15 cellular contexts compared by ENCODE assay signal in genomic region chr1:3553940-3554223, GRCh38. TPM values are rescaled to one million over a fixed set of nuclear protein-coding genes. Genes with fewer than 3 reads are reported as not detected.
DNase-seq lines count a peak whose midpoint lies in the region; ATAC-seq and TF ChIP-seq lines count a peak whose summit lies in the region.
"Had no signal": no experiment of that assay in that cellular context is flagged by ENCODE, and none has a peak within 500 bp of the region (broad histone marks: within the 10 kb centered on the region; RNA-seq: fewer than 3 reads in every experiment).

No MANE protein-coding gene starts in this region.

- H3K36me3 ChIP-seq in mammary epithelial cell (ENCODE audit: insufficient read depth, low read length) (no peaks in the 10 kb centered on the region), mesenchymal stem cell (ENCODE audit: control insufficient read depth in 1 of 2, insufficient read depth in 2 of 2, low read depth in 1 of 2, low read length in 2 of 2) (no peaks in the 10 kb centered on the region)
- H3K36me3 ChIP-seq: HAP-1 had no signal

- POLR2A ChIA-PET in RWPE1 (lab: Yijun Ruan, JAX; ENCODE audit: low non-redundant PET), result interaction anchor here (0.9 kb wide), 1 partner anchor 22 kb away, joined by 3 read pairs; no protein-coding TSS in a partner anchor

- H3K4me3 ChIP-seq in mammary epithelial cell (replicated peaks in 1 of 3; ENCODE audit: insufficient read depth in 1 of 3, low read depth in 2 of 3, low read length in 3 of 3) (no peak overlapping the region), mesenchymal stem cell (ENCODE audit: insufficient read depth in 1 of 2, low read depth in 1 of 2, low read length in 2 of 2) (no peak overlapping the region), coronary artery (no peak overlapping the region)
- H3K4me3 ChIP-seq: BLaER1 treated with 17β-estradiol and CSF1 and Interleukin-3, amounts not matched to agents 10 nM and 100 nM; GM23338; HAP-1 had no signal

- 6% methylated on average over 3 of the region's 11 CpGs for WGBS in mammary epithelial cell (ENCODE audit: low coverage, missing lambda C conversion rate)
- WGBS in mesenchymal stem cell, result 87% methylated on average over 11 of the region's 11 CpGs

- peak overlapping the region; percentile 36 for H4K91ac ChIP-seq in mesenchymal stem cell (ENCODE audit: low read length)

- H2AK5ac ChIP-seq in mesenchymal stem cell (ENCODE audit: low read length, severe bottlenecking), result no peak overlapping the region

- H2AFZ ChIP-seq in mammary epithelial cell (ENCODE audit: low read depth, low read length), result no peak overlapping the region
- no peak overlapping the region for H2AFZ ChIP-seq in mesenchymal stem cell (ENCODE audit: low read depth, low read length)
- H2AFZ ChIP-seq: GM23338 had no signal

- BruUV-seq in mammary epithelial cell (replicated peaks; lab: Mats Ljungman, UMichigan), result no TSS peak

- H2BK15ac ChIP-seq in mesenchymal stem cell (ENCODE audit: low read depth, poor library complexity, severe bottlenecking), result no peak overlapping the region

- H3K9me3 ChIP-seq in mammary epithelial cell (replicated peaks; ENCODE audit: insufficient read depth, low read length), result peaks cover 7% of the 10 kb centered on the region
- peaks cover 5% of the 10 kb centered on the region for H3K9me3 ChIP-seq in mesenchymal stem cell (ENCODE audit: control insufficient read depth, low read length)
- H3K9me3 ChIP-seq: HAP-1 had no signal

- H4K20me1 ChIP-seq in mammary epithelial cell (ENCODE audit: insufficient read depth, low read length), result no peaks in the 10 kb centered on the region

- TF ChIP-seq CTCF in C4-2B (conservative IDR thresholded peaks at IDR 0.05), result no peak
- no peak for TF ChIP-seq CTCF in RWPE1 (conservative IDR thresholded peaks at IDR 0.05; ENCODE audit: low read depth)
- no peak for TF ChIP-seq CTCF in mammary epithelial cell (conservative IDR thresholded peaks at IDR 0.05 in 1 of 2, IDR thresholded peaks at IDR 0.05 in 1 of 2; ENCODE audit: extremely low read depth in 1 of 2, insufficient read depth in 1 of 2, low read depth in 1 of 2, low read length in 2 of 2)
- TF ChIP-seq CTCF in coronary artery (IDR thresholded peaks at IDR 0.05), result no peak

- H3K4ac ChIP-seq in mesenchymal stem cell (ENCODE audit: low read depth in 1 of 2, low read length in 2 of 2), result no peak overlapping the region

- H2BK5ac ChIP-seq in mesenchymal stem cell (ENCODE audit: low read depth, low read length, poor library complexity, severe bottlenecking), result no peak overlapping the region

- H3K27ac ChIP-seq in C4-2B (peak overlapping the region; percentile 61), RWPE1 (peak overlapping the region; percentile 94), mammary epithelial cell (ENCODE audit: insufficient read depth, low read depth, low read length) (no peak overlapping the region), mesenchymal stem cell (ENCODE audit: low read length, poor library complexity, severe bottlenecking) (no peak overlapping the region), coronary artery (no peak overlapping the region)
- H3K27ac ChIP-seq: BLaER1 treated with 17β-estradiol and CSF1 and Interleukin-3, amounts not matched to agents 10 nM and 100 nM had no signal

- H3K4me1 ChIP-seq in mammary epithelial cell (ENCODE audit: insufficient read depth, low read length) (peaks cover 30% of the 10 kb centered on the region), mesenchymal stem cell (ENCODE audit: control insufficient read depth, insufficient read depth, low read depth, low read length) (peaks cover 9% of the 10 kb centered on the region)
- H3K4me1 ChIP-seq: HAP-1 had no signal

- H3K79me1 ChIP-seq in mesenchymal stem cell (replicated peaks; ENCODE audit: low read length, poor library complexity, severe bottlenecking), result no peaks in the 10 kb centered on the region

- no peak for DNase-seq in RWPE1 (ENCODE audit: low spot score)
- peak; percentile 6 for DNase-seq in mammary epithelial cell
- DNase-seq in mesenchymal stem cell, result no peak
- no peak for DNase-seq in activated CD8-positive, alpha-beta memory T cell treated with anti-CD3 and anti-CD28 coated beads, Interleukin-2, amount 50 U/mL, for 48 hours
- DNase-seq in coronary artery (ENCODE audit: low spot score), result no peak
- DNase-seq: 8988T; Calu3; CD4-positive, alpha-beta T cell; DMS 273 treated with DMSO at 0.1 percent for 48 hours had no signal

- H3K9ac ChIP-seq in mammary epithelial cell (ENCODE audit: insufficient read depth, low read length) (no peak overlapping the region), mesenchymal stem cell (ENCODE audit: low read length) (no peak overlapping the region)

- H3K27me3 ChIP-seq in mammary epithelial cell (ENCODE audit: insufficient read depth, low read length) (peaks cover 14% of the 10 kb centered on the region), mesenchymal stem cell (ENCODE audit: control insufficient read depth in 1 of 2, insufficient read depth in 1 of 2, low read length in 2 of 2) (peaks cover 51 to 88% of the 10 kb centered on the region in 2 experiments)
- H3K27me3 ChIP-seq: BLaER1 treated with 17β-estradiol and CSF1 and Interleukin-3, amounts not matched to agents 10 nM and 100 nM had no signal

- intact Hi-C loops in mammary epithelial cell (cut with micrococcal nuclease), result loop anchor here (1.0 kb wide), 1 partner anchor 23 kb away; no protein-coding TSS in a partner anchor

- ATAC-seq in HG03108 (IDR thresholded peaks at IDR 0.05; ENCODE audit: unreplicated experiment), result no peak
- no peak for ATAC-seq in HG03135 (IDR thresholded peaks at IDR 0.05; ENCODE audit: unreplicated experiment)
- ATAC-seq: GM23338 had no signal

- H3K23ac ChIP-seq in mesenchymal stem cell (ENCODE audit: low read length in 2 of 2), result no peak overlapping the region

- H3K79me2 ChIP-seq in mammary epithelial cell (ENCODE audit: insufficient read depth, low read length), result no peaks in the 10 kb centered on the region

- in situ Hi-C loops in mammary epithelial cell (cut with MboI; ENCODE audit: low sequenced_read_pairs in 2 of 2), result no loop called here

- H3K18ac ChIP-seq in mesenchymal stem cell (ENCODE audit: low read depth in 1 of 2, low read length in 2 of 2), result no peak overlapping the region

- H3K14ac ChIP-seq in mesenchymal stem cell (ENCODE audit: low read length in 2 of 2), result no peak overlapping the region

- no peak overlapping the region for H2BK12ac ChIP-seq in mesenchymal stem cell (ENCODE audit: low read length in 2 of 2)

- CTCF ChIA-PET in RWPE1 (lab: Yijun Ruan, JAX), result interaction anchor here (1.0 to 1.6 kb wide), 2 partner anchors 11 to 63 kb away, joined by 4 to 8 read pairs; no protein-coding TSS in a partner anchor
- CTCF ChIA-PET in mammary epithelial cell (lab: Charles Lee; ENCODE audit: low non-redundant PET), result no interaction called here

- dilution Hi-C loops in mammary epithelial cell (cut with HindIII; ENCODE audit: low sequenced_read_pairs), result loop anchor here (5.0 kb wide), 2 partner anchors 102 to 188 kb away; partner anchors contain the start of gene ARHGEF16

- H4K8ac ChIP-seq in mesenchymal stem cell (ENCODE audit: low read length), result no peak overlapping the region

- peak overlapping the region; percentile 62 for H3K4me2 ChIP-seq in mammary epithelial cell (ENCODE audit: insufficient read depth, low read depth, low read length)
- no peak overlapping the region for H3K4me2 ChIP-seq in mesenchymal stem cell (ENCODE audit: low read length, poor library complexity, severe bottlenecking)
- H3K4me2 ChIP-seq: BLaER1 treated with 17β-estradiol and CSF1 and Interleukin-3, amounts not matched to agents 10 nM and 100 nM; GM23338 had no signal

- H2BK120ac ChIP-seq in mesenchymal stem cell (ENCODE audit: low read depth, low read length), result no peak overlapping the region

RNA-seq across cellular contexts. Expression of gene MEGF6, which starts 57.4 kb away (rescaled TPM):
- 10 to 100 TPM in 1 of 2 donors, under 1 TPM in 1; 0.82 to 29.2 TPM for total RNA-seq in mammary epithelial cell
- 0.71 TPM for polyA plus RNA-seq in mammary epithelial cell
- polyA minus RNA-seq in mammary epithelial cell, result not detected
- polyA plus RNA-seq in mesenchymal stem cell (2013, experiment 1 of 2), result 0.08 TPM
- polyA plus RNA-seq in mesenchymal stem cell (2013, experiment 2 of 2), result 0.08 TPM

Comparison
In these comparisons a context has a peak if more than half of its experiments do, and no peak if none do; other contexts are left out.
1. H3K27ac ChIP-seq: peak in C4-2B (single experiment) and RWPE1 (single experiment); none in mammary epithelial cell (single experiment), mesenchymal stem cell (single experiment) and coronary artery (0 of 2).